In the genomic region with DNA sequence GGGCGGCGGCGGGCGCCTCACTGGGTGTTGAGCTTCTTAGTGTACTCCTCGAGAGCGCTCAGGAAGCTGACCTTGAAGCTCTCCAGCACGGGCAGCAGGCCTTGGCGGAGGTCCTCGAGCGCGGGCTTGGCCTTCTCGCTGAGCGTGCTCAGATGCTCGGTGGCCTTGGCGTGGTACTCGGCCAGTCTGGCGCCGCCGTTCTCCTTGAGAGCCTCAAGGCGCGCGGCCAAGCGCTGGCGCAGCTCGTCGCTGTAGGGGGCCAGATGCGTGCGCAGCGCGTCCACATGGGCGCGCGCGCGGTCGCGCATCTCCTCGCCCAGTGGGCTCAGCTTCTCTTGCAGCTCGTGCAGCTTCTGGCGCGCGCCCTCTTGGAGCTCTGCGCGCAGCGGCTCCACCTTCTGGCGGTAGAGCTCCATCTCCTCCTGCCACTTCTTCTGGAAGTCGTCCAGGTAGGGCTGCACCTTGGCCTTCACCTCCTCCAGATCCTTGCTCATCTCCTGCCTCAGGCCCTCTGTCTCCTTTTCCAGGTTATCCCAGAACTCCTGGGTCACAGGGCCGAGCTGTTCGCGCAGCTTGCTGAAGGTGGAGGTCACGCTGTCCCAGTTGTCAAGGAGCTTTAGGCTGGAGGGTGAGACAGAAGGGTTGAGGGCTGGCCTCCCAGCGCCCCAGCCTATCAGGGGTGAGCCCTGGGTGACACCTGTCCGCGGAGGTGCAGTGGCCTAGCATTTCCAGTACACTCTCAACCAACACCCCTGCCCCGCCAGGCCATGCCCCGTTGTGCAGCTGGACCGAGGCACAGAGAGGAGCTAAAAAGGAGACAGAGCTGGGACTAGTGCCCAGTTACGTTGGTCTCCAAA, we compare ENCODE assay signal across 8 cellular contexts. TPM values are rescaled to one million over a fixed set of nuclear protein-coding genes. Genes with fewer than 3 reads are reported as not detected.
DNase-seq lines count a peak whose midpoint lies in the region; ATAC-seq and TF ChIP-seq lines count a peak whose summit lies in the region.

No MANE protein-coding gene starts in this region.

- no peaks in the 10 kb centered on the region for H3K4me1 ChIP-seq in prostate gland (replicated peaks)

- WGBS in prostate gland = 17% methylated on average over 49 of the region's 58 CpGs

- peak overlapping the region; percentile 37 to 48 for H3K27ac ChIP-seq in prostate gland

- intact Hi-C loops in left ventricle myocardium superior (cut with micrococcal nuclease) = loop anchor here (2.0 kb wide), 1 partner anchor 47 kb away; the partner anchor contains the start of gene ZPR1
- intact Hi-C loops in prostate gland (cut with DNase I) = loop anchor here (2.0 kb wide), 1 partner anchor 43 kb away; no protein-coding TSS in a partner anchor

- H3K27me3 ChIP-seq in prostate gland (replicated peaks; ENCODE audit: insufficient read depth) = no peaks in the 10 kb centered on the region

- TF ChIP-seq POLR2A in prostate gland (IDR thresholded peaks at IDR 0.05) = no peak

- peak; percentile 64 for ATAC-seq in HG02588 (IDR thresholded peaks at IDR 0.05; ENCODE audit: unreplicated experiment)
- ATAC-seq in left ventricle myocardium superior = peak; percentile 87

- TF ChIP-seq CTCF in GM10266 (IDR thresholded peaks at IDR 0.05; ENCODE audit: control insufficient read depth, insufficient read depth, low read depth, missing control alignments) (peak; percentile 69), prostate gland (IDR thresholded peaks at IDR 0.05) (peak in 3 of 4 experiments; percentile 69 to 78 (median 76))

- H3K36me3 ChIP-seq in prostate gland = no peaks in the 10 kb centered on the region

- peak overlapping the region; percentile 6 to 11 for H3K4me3 ChIP-seq in prostate gland

- DNase-seq in GM10266 (ENCODE audit: extremely low spot score) (peak; percentile 88), NCI-H1105 (lab: John Stamatoyannopoulos, UW) (peak; percentile 95), T follicular helper cell (ENCODE audit: low read depth) (peak; percentile 71), amniotic stem cell (lab: John Stamatoyannopoulos, UW) (peak; percentile 82), left ventricle myocardium superior (peak; percentile 95), prostate gland (ENCODE audit: low spot score) (peak; percentile 78), ureter (ENCODE audit: low spot score) (peak; percentile 85)

- no peaks in the 10 kb centered on the region for H3K9me3 ChIP-seq in prostate gland

RNA-seq across cellular contexts. Expression of gene APOA1, which starts 1.4 kb away (rescaled TPM):
- total RNA-seq in left ventricle myocardium superior (9.2 TPM), prostate gland (1,000 to 10,000 TPM in 1 of 2 donors, not detected in 1; 2,058 TPM), ureter (not detected)

RNA-seq across cellular contexts. Expression of gene APOC3, which starts 6.3 kb away (rescaled TPM):
- total RNA-seq in left ventricle myocardium superior = not detected
- not detected for total RNA-seq in prostate gland
- 0.94 TPM for total RNA-seq in ureter

RNA-seq across cellular contexts. Expression of gene APOA4, which starts 12.9 kb away (rescaled TPM):
- not detected for total RNA-seq in left ventricle myocardium superior
- total RNA-seq in prostate gland = not detected
- total RNA-seq in ureter = not detected

RNA-seq across cellular contexts. Expression of gene APOA5, which starts 44.3 kb away (rescaled TPM):
- total RNA-seq in left ventricle myocardium superior = not detected
- under 1 TPM in 1 of 2 donors, not detected in 1; 0.87 TPM for total RNA-seq in prostate gland
- not detected for total RNA-seq in ureter

RNA-seq across cellular contexts. Expression of gene ZPR1, which starts 48.2 kb away (rescaled TPM):
- 18.2 TPM for total RNA-seq in left ventricle myocardium superior
- total RNA-seq in prostate gland = 10 to 100 TPM; 24.6 to 27.6 TPM
- total RNA-seq in ureter = 61.4 TPM

Comparison
In these comparisons a context has a peak if more than half of its experiments do, and no peak if none do; other contexts are left out.
1. Peak in every context shown above with its lines: DNase-seq, ATAC-seq, H3K4me3 ChIP-seq and H3K27ac ChIP-seq.